1 cellular context compared by ENCODE assay signal in genomic region chr1:47996060-47996405, GRCh38.
TF ChIP-seq lines count a peak whose summit lies in the region.

No MANE protein-coding gene starts in this region.

TF ChIP-seq in SK-N-SH, 30 proteins besides CTCF, POLR2A, EP300 and RAD21 (continued from another document):
- TF ChIP-seq MEF2A (IDR thresholded peaks at IDR 0.05; ENCODE audit: borderline replicate concordance, low read depth) (no peak), SIN3A (IDR thresholded peaks at IDR 0.05; ENCODE audit: borderline replicate concordance, low read depth, low read length) (no peak), TCF12 (IDR thresholded peaks at IDR 0.05) (no peak), TEAD4 (IDR thresholded peaks at IDR 0.05; ENCODE audit: borderline replicate concordance, insufficient read depth) (no peak), FOXM1 (IDR thresholded peaks at IDR 0.05; ENCODE audit: low read depth) (no peak), USF1 (IDR thresholded peaks at IDR 0.05; ENCODE audit: borderline replicate concordance, low read depth) (no peak), MAX (IDR thresholded peaks at IDR 0.05; ENCODE audit: low read depth) (no peak), PBX3 (IDR thresholded peaks at IDR 0.05) (no peak)
